ENCODE assay signal across 20 cellular contexts in the genomic region with DNA sequence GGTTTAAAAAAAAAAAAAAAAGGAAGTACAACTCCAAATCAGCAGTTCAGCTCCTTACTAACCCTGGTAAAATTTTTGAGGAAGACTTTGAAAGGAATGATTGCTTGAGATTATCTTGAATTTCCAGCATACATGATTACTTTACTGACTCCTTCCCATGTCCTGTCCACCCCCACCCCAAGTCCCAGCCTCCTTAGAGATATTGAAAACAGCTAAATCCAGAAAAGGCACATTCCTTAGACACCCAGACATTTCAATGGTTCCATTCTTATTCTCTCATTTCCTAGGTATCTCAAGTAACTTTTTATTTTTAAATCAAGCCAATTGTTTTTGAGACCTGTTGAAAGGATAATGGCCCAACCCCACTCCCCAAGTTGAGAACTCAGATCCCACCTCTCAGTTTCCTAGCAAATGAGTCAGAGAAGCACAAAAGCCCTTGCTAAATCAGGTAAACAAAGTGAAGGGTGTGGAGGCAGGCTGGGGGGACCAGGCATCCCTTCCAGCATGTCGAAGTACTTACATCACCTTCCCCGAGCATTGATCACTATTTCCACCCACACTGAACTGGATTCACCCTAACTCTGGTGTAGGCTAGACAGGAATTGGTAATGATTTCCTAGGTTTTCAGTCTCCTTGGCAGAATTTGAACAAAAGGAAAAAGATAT.
DNase-seq lines count a peak whose midpoint lies in the region; ATAC-seq, FAIRE-seq and TF ChIP-seq lines count a peak whose summit lies in the region.
"Had no signal": no experiment of that assay in that cellular context is flagged by ENCODE, and none has a peak within 500 bp of the region (broad histone marks: within the 10 kb centered on the region; RNA-seq: fewer than 3 reads in every experiment).

No MANE protein-coding gene starts in this region.

- no peaks in the 10 kb centered on the region for H3K27me3 Mint-ChIP-seq in mesothelial cell of epicardium (ENCODE audit: low read depth)
- peaks cover 2% of the 10 kb centered on the region for H3K27me3 Mint-ChIP-seq in activated T-cell treated with anti-CD3 and anti-CD28 coated beads, Interleukin-2, amount 50 U/mL, for 4 hours (ENCODE audit: low read depth)

- TF ChIP-seq CTCF in AG04450 (IDR thresholded peaks at IDR 0.05; ENCODE audit: low read depth, low read length) (no peak), bronchial epithelial cell (IDR thresholded peaks at IDR 0.05; ENCODE audit: insufficient read depth, low read length, severe bottlenecking) (no peak), mesothelial cell of epicardium (IDR thresholded peaks at IDR 0.05; ENCODE audit: unreplicated experiment) (no peak), foreskin fibroblast (IDR thresholded peaks at IDR 0.05; ENCODE audit: low read depth, low read length) (no peak)

- DNase-seq in AG04450 (ENCODE audit: low read depth, low spot score) (peak; percentile 15), bronchial epithelial cell (ENCODE audit: low read depth) (peak; percentile 53), mesothelial cell of epicardium (ENCODE audit: low spot score in 2 of 2, unreplicated experiment in 2 of 2) (no peak), NCI-H2029 treated with DMSO at 0.1 percent for 48 hours (lab: John Stamatoyannopoulos, UW) (no peak), foreskin fibroblast (no peak)
- DNase-seq in activated T-cell treated with anti-CD3 and anti-CD28 coated beads, Interleukin-2, amount 50 U/mL, for 4 hours = no peak
- no peak for DNase-seq in NK-92 treated with Interleukin-12 subunit alpha and Interleukin-12 subunit beta, amount 100 ng/mL, for 24 hours (lab: John Stamatoyannopoulos, UW)
- DNase-seq: activated CD4-positive, alpha-beta T cell treated with anti-CD3 and anti-CD28 coated beads for 1 hour; CD8-positive, alpha-beta memory T cell; DMS79 treated with DMSO at 0.1 percent for 48 hours; H7; naive thymus-derived CD8-positive, alpha-beta T cell; NCI-H1048; NCI-H2081; stimulated activated CD4-positive, alpha-beta T cell treated with anti-CD3 and anti-CD28 coated beads, Interleukin-12 subunit alpha, Interleukin-12 subunit beta, amount 100 ng/mL, for 4 hours had no signal

- FAIRE-seq in bronchial epithelial cell (lab: Jason Lieb, UNC) = no peak
- FAIRE-seq: islet of Langerhans had no signal

- H3K36me3 Mint-ChIP-seq in mesothelial cell of epicardium = peaks cover 10% of the 10 kb centered on the region
- H3K36me3 Mint-ChIP-seq in activated T-cell treated with anti-CD3 and anti-CD28 coated beads, Interleukin-2, amount 50 U/mL, for 4 hours (ENCODE audit: insufficient read depth) = no peaks in the 10 kb centered on the region
- H3K36me3 Mint-ChIP-seq: CD8-positive, alpha-beta memory T cell; naive thymus-derived CD8-positive, alpha-beta T cell had no signal

- H3K4me3 ChIP-seq in AG04450 (ENCODE audit: low read depth, low read length) = no peak overlapping the region
- H3K4me3 ChIP-seq in HUES48 (ENCODE audit: low read depth, low read length) = no peak overlapping the region
- H3K4me3 ChIP-seq in bronchial epithelial cell (ENCODE audit: low read depth, low read length) = no peak overlapping the region
- no peak overlapping the region for H3K4me3 ChIP-seq in foreskin fibroblast (ENCODE audit: low read depth in 1 of 2, low read length in 2 of 2)
- H3K4me3 ChIP-seq: lung, thoracic aorta had no signal

- H3K9me3 ChIP-seq in AG04450 (ENCODE audit: control insufficient read depth, insufficient read depth, low read length) = peaks cover 3% of the 10 kb centered on the region; the same call in 1 of the 2 replicates
- no peaks in the 10 kb centered on the region for H3K9me3 ChIP-seq in HUES48 (ENCODE audit: control insufficient read depth, insufficient read depth, low read length)
- H3K9me3 ChIP-seq: thoracic aorta had no signal

- CTCF ChIA-PET in AG04450 (lab: Charles Lee) = interaction anchor here (0.6 kb wide), 1 partner anchor 1012 kb away, joined by 4 read pairs; no protein-coding TSS in a partner anchor

- H3K4me3 Mint-ChIP-seq in mesothelial cell of epicardium = no peak overlapping the region
- no peak overlapping the region for H3K4me3 Mint-ChIP-seq in activated T-cell treated with anti-CD3 and anti-CD28 coated beads, Interleukin-2, amount 50 U/mL, for 4 hours
- H3K4me3 Mint-ChIP-seq: CD8-positive, alpha-beta memory T cell; naive thymus-derived CD8-positive, alpha-beta T cell had no signal

- H3K4me1 ChIP-seq in HUES48 (ENCODE audit: control insufficient read depth, insufficient read depth, low read length) = peaks cover 27% of the 10 kb centered on the region

- H3K9me3 Mint-ChIP-seq in mesothelial cell of epicardium = peaks cover 14% of the 10 kb centered on the region
- no peaks in the 10 kb centered on the region for H3K9me3 Mint-ChIP-seq in activated T-cell treated with anti-CD3 and anti-CD28 coated beads, Interleukin-2, amount 50 U/mL, for 4 hours
- H3K9me3 Mint-ChIP-seq: naive thymus-derived CD8-positive, alpha-beta T cell had no signal

- H3K27ac Mint-ChIP-seq in mesothelial cell of epicardium = peak overlapping the region; percentile 75
- H3K27ac Mint-ChIP-seq: CD8-positive, alpha-beta memory T cell; naive thymus-derived CD8-positive, alpha-beta T cell had no signal

- H3K9ac ChIP-seq in HUES48 (ENCODE audit: low read depth, low read length) = no peak overlapping the region; the same call in 1 of the 2 replicates
- H3K9ac ChIP-seq: KMS-11 had no signal

- H3K4me1 Mint-ChIP-seq in mesothelial cell of epicardium = peaks cover 31% of the 10 kb centered on the region
- H3K4me1 Mint-ChIP-seq in activated T-cell treated with anti-CD3 and anti-CD28 coated beads, Interleukin-2, amount 50 U/mL, for 4 hours (ENCODE audit: low read depth) = no peaks in the 10 kb centered on the region
- H3K4me1 Mint-ChIP-seq: CD8-positive, alpha-beta memory T cell; naive thymus-derived CD8-positive, alpha-beta T cell had no signal

- H3K36me3 ChIP-seq in HUES48 (ENCODE audit: control insufficient read depth, insufficient read depth, low read length) (no peaks in the 10 kb centered on the region), bronchial epithelial cell (ENCODE audit: control insufficient read depth, insufficient read depth, low read length) (no peaks in the 10 kb centered on the region)
- H3K36me3 ChIP-seq: thoracic aorta had no signal

- POLR2A ChIA-PET in AG04450 (lab: Yijun Ruan, JAX) = no interaction called here

- no peaks in the 10 kb centered on the region for H3K27me3 ChIP-seq in AG04450 (ENCODE audit: control insufficient read depth, insufficient read depth, low read length)
- H3K27me3 ChIP-seq in HUES48 (ENCODE audit: control insufficient read depth, insufficient read depth, low read length) = no peaks in the 10 kb centered on the region
- no peaks in the 10 kb centered on the region for H3K27me3 ChIP-seq in bronchial epithelial cell (ENCODE audit: control insufficient read depth, insufficient read depth, low read length)

- H3K27ac ChIP-seq in AG04450 (ENCODE audit: low read depth, low read length) = no peak overlapping the region
- peak overlapping the region; percentile 72 for H3K27ac ChIP-seq in HUES48 (ENCODE audit: low read depth, low read length)
- H3K27ac ChIP-seq: KMS-11, thoracic aorta had no signal

- ATAC-seq in activated T-cell treated with anti-CD3 and anti-CD28 coated beads, Interleukin-2, amount 50 U/mL, for 4 hours = no peak
- ATAC-seq: naive thymus-derived CD8-positive, alpha-beta T cell had no signal

Comparison
In these comparisons a context has a peak if more than half of its experiments do, and no peak if none do; other contexts are left out.
1. DNase-seq: peak in AG04450 (single experiment) and bronchial epithelial cell (single experiment); none in mesothelial cell of epicardium (0 of 2), NCI-H2029 treated with DMSO at 0.1 percent for 48 hours (single experiment), activated T-cell treated with anti-CD3 and anti-CD28 coated beads, Interleukin-2, amount 50 U/mL, for 4 hours (single experiment), foreskin fibroblast (0 of 2) and NK-92 treated with Interleukin-12 subunit alpha and Interleukin-12 subunit beta, amount 100 ng/mL, for 24 hours (single experiment).